Comparison of ENCODE assay signal across 18 cellular contexts in genomic region chr14:103230658-103231334, GRCh38.
"Had no signal": no experiment of that assay in that cellular context is flagged by ENCODE, and none has a peak within 500 bp of the region (broad histone marks: within the 10 kb centered on the region; RNA-seq: fewer than 3 reads in every experiment).

No MANE protein-coding gene starts in this region.

- DNase-seq: cortex of kidney; dorsolateral prefrontal cortex; effector CD8-positive, alpha-beta T cell; foreskin melanocyte; kidney glomerular epithelial cell; lower lobe of right lung; naive B cell; nephron progenitor cell; small intestine; stimulated activated CD4-positive, alpha-beta T cell treated with anti-CD3 and anti-CD28 coated beads, Interleukin-12 subunit alpha, Interleukin-12 subunit beta, amount 100 ng/mL, for 4 hours; stimulated activated naive CD4-positive, alpha-beta T cell; stomach; substantia nigra; transverse colon had no signal

- H3K4me3 ChIP-seq: dorsolateral prefrontal cortex, hepatocyte, lower lobe of right lung, stomach, thoracic aorta, transverse colon had no signal

- H3K36me3 ChIP-seq: lower lobe of right lung, neutrophil, stomach, thoracic aorta, transverse colon had no signal

- H3K27ac Mint-ChIP-seq: memory B cell, nephron progenitor cell had no signal

- H3K9me3 Mint-ChIP-seq: memory B cell, nephron progenitor cell had no signal

- H3K4me3 Mint-ChIP-seq: memory B cell, naive B cell, nephron progenitor cell had no signal

- H3K9me3 ChIP-seq: lower lobe of right lung, neutrophil, stomach, thoracic aorta, transverse colon had no signal

- H3K27me3 ChIP-seq: hepatocyte, transverse colon had no signal

- H3K27ac ChIP-seq: dorsolateral prefrontal cortex, hepatocyte, lower lobe of right lung, neutrophil, stomach, thoracic aorta, transverse colon had no signal

- H3K4me1 Mint-ChIP-seq: memory B cell, naive B cell had no signal
